24 cellular contexts compared by ENCODE assay signal in genomic region chr10:43238462-43238861, GRCh38. TPM values are rescaled to one million over a fixed set of nuclear protein-coding genes. Genes with fewer than 3 reads are reported as not detected.
A peak's percentile ranks its signal among the peaks of the same experiment; 100 is the strongest.
DNase-seq lines count a peak whose midpoint lies in the region; ATAC-seq, FAIRE-seq and TF ChIP-seq lines count a peak whose summit lies in the region.
"Had no signal": no experiment of that assay in that cellular context is flagged by ENCODE, and none has a peak within 500 bp of the region (broad histone marks: within the 10 kb centered on the region; RNA-seq: fewer than 3 reads in every experiment).

No MANE protein-coding gene starts in this region.

- no peak overlapping the region for H3K4me3 ChIP-seq in left lung
- H3K4me3 ChIP-seq in transverse colon = no peak overlapping the region
- H3K4me3 ChIP-seq: dorsolateral prefrontal cortex, ovary had no signal

- CTCF ChIA-PET in activated naive CD4-positive, alpha-beta T cell treated with anti-CD3 and anti-CD28 coated beads for 36 hours (lab: Charles Lee) = no interaction called here
- CTCF ChIA-PET in activated CD4-positive, alpha-beta memory T cell treated with anti-CD3 and anti-CD28 coated beads, Interleukin-2, amount 10 ng/mL, durations not matched to agents 7 days and 5 days (lab: Charles Lee) = interaction anchor here (1.4 kb wide), 1 partner anchor 17 kb away, joined by 4 read pairs; no protein-coding TSS in a partner anchor

- POLR2A ChIA-PET in activated CD4-positive, alpha-beta memory T cell treated with anti-CD3 and anti-CD28 coated beads, Interleukin-2, amount 10 ng/mL, durations not matched to agents 7 days and 5 days (lab: Charles Lee) = no interaction called here

- intact Hi-C loops in activated naive CD4-positive, alpha-beta T cell treated with anti-CD3 and anti-CD28 coated beads for 36 hours (cut with micrococcal nuclease) = no loop called here
- intact Hi-C loops in left lung (cut with DNase I) = no loop called here
- intact Hi-C loops in transverse colon (cut with DNase I; ENCODE audit: low total_unique reads) = no loop called here

- peak; percentile 1 for DNase-seq in activated naive CD4-positive, alpha-beta T cell treated with Interleukin-2 at 50 U/mL for 16 hours
- no peak for DNase-seq in activated naive CD4-positive, alpha-beta T cell (lab: John Stamatoyannopoulos, UW)
- peak; percentile 3 for DNase-seq in activated naive CD4-positive, alpha-beta T cell treated with anti-CD3 and anti-CD28 coated beads for 36 hours
- DNase-seq in left lung = peak; percentile 11 to 37
- peak; percentile 1 for DNase-seq in transverse colon
- no peak for DNase-seq in activated CD4-positive, alpha-beta memory T cell treated with anti-CD3 and anti-CD28 coated beads, Interleukin-2, amount 10 ng/mL, durations not matched to agents 7 days and 5 days
- no peak for DNase-seq in GM12892 (ENCODE audit: insufficient read length)
- DNase-seq: activated CD4-positive, alpha-beta T cell treated with anti-CD3 and anti-CD28 coated beads, Interleukin-2, amount 50 U/mL, for 1 hour; activated T-cell treated with anti-CD3 and anti-CD28 coated beads, Interleukin-2, amount 50 U/mL, for 4 hours; amygdala; caudate nucleus; CD4-positive, CD25-positive, alpha-beta regulatory T cell; immature natural killer cell; mammary epithelial cell; MV-4-11; naive B cell; NCI-H1694 treated with DMSO at 0.1 percent for 48 hours; NCI-H226 had no signal

- WGBS in transverse colon (ENCODE audit: low coverage in 1 of 2), 2 donors = 79% methylated on average over 2 of the region's 2 CpGs; no CpG with 5 or more reads in 1 of the 2 donors

- H3K27ac ChIP-seq in left lung (no peak overlapping the region), transverse colon (no peak overlapping the region)
- H3K27ac ChIP-seq: dorsolateral prefrontal cortex, epithelial cell of prostate, ovary had no signal

- H3K36me3 Mint-ChIP-seq in activated naive CD4-positive, alpha-beta T cell treated with anti-CD3 and anti-CD28 coated beads for 36 hours (ENCODE audit: low read depth) = peaks cover 2% of the 10 kb centered on the region
- H3K36me3 Mint-ChIP-seq in activated CD4-positive, alpha-beta memory T cell treated with anti-CD3 and anti-CD28 coated beads, Interleukin-2, amount 10 ng/mL, durations not matched to agents 7 days and 5 days (ENCODE audit: low read depth) = peaks cover 13% of the 10 kb centered on the region
- H3K36me3 Mint-ChIP-seq: CD4-positive, CD25-positive, alpha-beta regulatory T cell; stimulated activated effector memory CD8-positive, alpha-beta T cell treated with anti-CD3 and anti-CD28 coated beads, Interleukin-12 subunit alpha, Interleukin-12 subunit beta, amount 100 ng/mL, for 72 hours had no signal

- TF ChIP-seq CTCF in left lung (IDR thresholded peaks at IDR 0.05) (no peak), transverse colon (IDR thresholded peaks at IDR 0.05) (no peak)

- ATAC-seq in left lung = no peak
- no peak for ATAC-seq in HG03342 (IDR thresholded peaks at IDR 0.05; ENCODE audit: unreplicated experiment)
- ATAC-seq: activated T-cell treated with anti-CD3 and anti-CD28 coated beads, Interleukin-2, amount 50 U/mL, for 4 hours; stimulated activated effector memory CD8-positive, alpha-beta T cell treated with anti-CD3 and anti-CD28 coated beads, Interleukin-12 subunit alpha, Interleukin-12 subunit beta, amount 100 ng/mL, for 72 hours; T-cell had no signal

- H3K9me3 ChIP-seq in left lung = peaks cover 0 to 14% of the 10 kb centered on the region in 2 donors
- H3K9me3 ChIP-seq in transverse colon = no peaks in the 10 kb centered on the region
- H3K9me3 ChIP-seq: ovary had no signal

- peaks cover 12% of the 10 kb centered on the region for H3K9me3 Mint-ChIP-seq in activated naive CD4-positive, alpha-beta T cell treated with anti-CD3 and anti-CD28 coated beads for 36 hours
- H3K9me3 Mint-ChIP-seq in activated CD4-positive, alpha-beta memory T cell treated with anti-CD3 and anti-CD28 coated beads, Interleukin-2, amount 10 ng/mL, durations not matched to agents 7 days and 5 days = peaks cover 17% of the 10 kb centered on the region

- TF ChIP-seq POLR2A in transverse colon (IDR thresholded peaks at IDR 0.05) (no peak), GM12892 (IDR thresholded peaks at IDR 0.05; ENCODE audit: low read depth, low read length) (no peak)

- no peaks in the 10 kb centered on the region for H3K4me1 ChIP-seq in left lung
- no peaks in the 10 kb centered on the region for H3K4me1 ChIP-seq in transverse colon

- H3K4me1 Mint-ChIP-seq in activated naive CD4-positive, alpha-beta T cell treated with anti-CD3 and anti-CD28 coated beads for 36 hours (ENCODE audit: low read depth) = no peaks in the 10 kb centered on the region
- no peaks in the 10 kb centered on the region for H3K4me1 Mint-ChIP-seq in activated CD4-positive, alpha-beta memory T cell treated with anti-CD3 and anti-CD28 coated beads, Interleukin-2, amount 10 ng/mL, durations not matched to agents 7 days and 5 days
- H3K4me1 Mint-ChIP-seq: CD4-positive, CD25-positive, alpha-beta regulatory T cell; naive B cell; T-cell had no signal

- no peak for TF ChIP-seq EP300 in transverse colon (IDR thresholded peaks at IDR 0.05; ENCODE audit: low read depth)

- H3K4me3 Mint-ChIP-seq in activated naive CD4-positive, alpha-beta T cell treated with anti-CD3 and anti-CD28 coated beads for 36 hours = no peak overlapping the region
- H3K4me3 Mint-ChIP-seq in activated CD4-positive, alpha-beta memory T cell treated with anti-CD3 and anti-CD28 coated beads, Interleukin-2, amount 10 ng/mL, durations not matched to agents 7 days and 5 days = no peak overlapping the region
- H3K4me3 Mint-ChIP-seq: activated T-cell treated with anti-CD3 and anti-CD28 coated beads, Interleukin-2, amount 50 U/mL, for 4 hours; CD4-positive, CD25-positive, alpha-beta regulatory T cell; immature natural killer cell; naive B cell; stimulated activated effector memory CD8-positive, alpha-beta T cell treated with anti-CD3 and anti-CD28 coated beads, Interleukin-12 subunit alpha, Interleukin-12 subunit beta, amount 100 ng/mL, for 72 hours; T-cell had no signal

- in situ Hi-C loops in transverse colon (cut with MboI; ENCODE audit: low pct_ligation_motif_present in 1 of 4, low pct_unique_long_range_greater_than_20kb in 1 of 4, low sequenced_read_pairs in 3 of 4) = no loop called here

- H3K27me3 Mint-ChIP-seq in activated naive CD4-positive, alpha-beta T cell treated with anti-CD3 and anti-CD28 coated beads for 36 hours (ENCODE audit: low read depth) = peaks cover 9% of the 10 kb centered on the region
- peaks cover 22% of the 10 kb centered on the region for H3K27me3 Mint-ChIP-seq in activated CD4-positive, alpha-beta memory T cell treated with anti-CD3 and anti-CD28 coated beads, Interleukin-2, amount 10 ng/mL, durations not matched to agents 7 days and 5 days

- H3K36me3 ChIP-seq in left lung (no peaks in the 10 kb centered on the region), transverse colon (no peaks in the 10 kb centered on the region)
- H3K36me3 ChIP-seq: ovary had no signal

- H3K27ac Mint-ChIP-seq in activated naive CD4-positive, alpha-beta T cell treated with anti-CD3 and anti-CD28 coated beads for 36 hours = no peak overlapping the region
- H3K27ac Mint-ChIP-seq in activated CD4-positive, alpha-beta memory T cell treated with anti-CD3 and anti-CD28 coated beads, Interleukin-2, amount 10 ng/mL, durations not matched to agents 7 days and 5 days = no peak overlapping the region
- H3K27ac Mint-ChIP-seq: CD4-positive, CD25-positive, alpha-beta regulatory T cell; immature natural killer cell; naive B cell; stimulated activated effector memory CD8-positive, alpha-beta T cell treated with anti-CD3 and anti-CD28 coated beads, Interleukin-12 subunit alpha, Interleukin-12 subunit beta, amount 100 ng/mL, for 72 hours; T-cell had no signal

- no peaks in the 10 kb centered on the region for H3K27me3 ChIP-seq in left lung
- no peaks in the 10 kb centered on the region for H3K27me3 ChIP-seq in transverse colon
- H3K27me3 ChIP-seq: dorsolateral prefrontal cortex, ovary had no signal

- no peak for FAIRE-seq in GM12892 (lab: Jason Lieb, UNC)

RNA-seq across cellular contexts. Expression of gene RASGEF1A, which starts 28.4 kb away (rescaled TPM):
- not detected for total RNA-seq in activated naive CD4-positive, alpha-beta T cell treated with anti-CD3 and anti-CD28 coated beads for 36 hours
- total RNA-seq in left lung = 1 to 10 TPM; 2.0 to 3.1 TPM
- 1 to 10 TPM in 1 of 4 donors, under 1 TPM in 1, not detected in 2; 0.41 to 2.5 TPM for total RNA-seq in transverse colon
- 1 to 10 TPM; 4.4 to 6.6 TPM for total RNA-seq in activated CD4-positive, alpha-beta memory T cell treated with anti-CD3 and anti-CD28 coated beads, Interleukin-2, amount 10 ng/mL, durations not matched to agents 7 days and 5 days
- polyA plus RNA-seq in GM12892 (2012; ENCODE audit: missing spikeins) = 0.11 TPM

Comparison
In these comparisons a context has a peak if more than half of its experiments do, and no peak if none do; other contexts are left out.
1. DNase-seq: peak in activated naive CD4-positive, alpha-beta T cell treated with Interleukin-2 at 50 U/mL for 16 hours (single experiment), activated naive CD4-positive, alpha-beta T cell treated with anti-CD3 and anti-CD28 coated beads for 36 hours (single experiment), left lung (2 of 2) and transverse colon (single experiment); none in activated naive CD4-positive, alpha-beta T cell (0 of 4), activated CD4-positive, alpha-beta memory T cell treated with anti-CD3 and anti-CD28 coated beads, Interleukin-2, amount 10 ng/mL, durations not matched to agents 7 days and 5 days (single experiment) and GM12892 (single experiment).